ENCODE assay signal across 1 cellular context in genomic region chrX:153922286-153922573, GRCh38.
TF ChIP-seq lines count a peak whose summit lies in the region.

No MANE protein-coding gene starts in this region.

TF ChIP-seq in GM12878, 131 proteins besides CTCF, POLR2A, EP300 and RAD21:
- TF ChIP-seq YY1 (IDR thresholded peaks at IDR 0.05; ENCODE audit: low read depth, low read length) (no peak), SMAD5 (IDR thresholded peaks at IDR 0.05; ENCODE audit: low read depth) (no peak), TCF12 (IDR thresholded peaks at IDR 0.05; ENCODE audit: low read depth, low read length) (no peak), IKZF1 (conservative IDR thresholded peaks at IDR 0.05) (no peak), TCF7 (IDR thresholded peaks at IDR 0.05; ENCODE audit: borderline replicate concordance) (no peak), NBN (IDR thresholded peaks at IDR 0.05) (no peak), MTA3 (IDR thresholded peaks at IDR 0.05; ENCODE audit: borderline replicate concordance, low read length) (no peak), IKZF2 (IDR thresholded peaks at IDR 0.05) (no peak), RB1 (IDR thresholded peaks at IDR 0.05; ENCODE audit: borderline replicate concordance) (no peak), CBX5 (IDR thresholded peaks at IDR 0.05; ENCODE audit: low read depth) (no peak), SMARCA5 (IDR thresholded peaks at IDR 0.05) (no peak), CREB1 (IDR thresholded peaks at IDR 0.05; ENCODE audit: low read depth) (no peak), ZNF207 (IDR thresholded peaks at IDR 0.05; ENCODE audit: borderline replicate concordance) (no peak), E2F8 (IDR thresholded peaks at IDR 0.05; ENCODE audit: low read depth, partially characterized antibody) (no peak), BMI1 (IDR thresholded peaks at IDR 0.05; ENCODE audit: borderline replicate concordance) (no peak)
